ENCODE assay signal across 7 cellular contexts in genomic region chr5:62046191-62046590, GRCh38.
"Had no signal": no experiment of that assay in that cellular context is flagged by ENCODE, and none has a peak within 500 bp of the region (broad histone marks: within the 10 kb centered on the region; RNA-seq: fewer than 3 reads in every experiment).

No MANE protein-coding gene starts in this region.

- H3K9ac ChIP-seq: KMS-11 had no signal

- H3K4me2 ChIP-seq: KMS-11 had no signal

- FAIRE-seq: HepG2, HTR-8/SVneo had no signal

- H3K27ac ChIP-seq: HL-60, KMS-11 had no signal

- ATAC-seq: HepG2 had no signal

- DNase-seq: IMR-90, KBM-7, KG1 had no signal
